Comparison of ENCODE assay signal across 1 cellular context in genomic region chr17:45428954-45429337, GRCh38.
TF ChIP-seq lines count a peak whose summit lies in the region.

No MANE protein-coding gene starts in this region.

TF ChIP-seq in SK-N-SH, 30 proteins besides CTCF, POLR2A, EP300 and RAD21 (continued from another document):
- TF ChIP-seq, protein P1, sequence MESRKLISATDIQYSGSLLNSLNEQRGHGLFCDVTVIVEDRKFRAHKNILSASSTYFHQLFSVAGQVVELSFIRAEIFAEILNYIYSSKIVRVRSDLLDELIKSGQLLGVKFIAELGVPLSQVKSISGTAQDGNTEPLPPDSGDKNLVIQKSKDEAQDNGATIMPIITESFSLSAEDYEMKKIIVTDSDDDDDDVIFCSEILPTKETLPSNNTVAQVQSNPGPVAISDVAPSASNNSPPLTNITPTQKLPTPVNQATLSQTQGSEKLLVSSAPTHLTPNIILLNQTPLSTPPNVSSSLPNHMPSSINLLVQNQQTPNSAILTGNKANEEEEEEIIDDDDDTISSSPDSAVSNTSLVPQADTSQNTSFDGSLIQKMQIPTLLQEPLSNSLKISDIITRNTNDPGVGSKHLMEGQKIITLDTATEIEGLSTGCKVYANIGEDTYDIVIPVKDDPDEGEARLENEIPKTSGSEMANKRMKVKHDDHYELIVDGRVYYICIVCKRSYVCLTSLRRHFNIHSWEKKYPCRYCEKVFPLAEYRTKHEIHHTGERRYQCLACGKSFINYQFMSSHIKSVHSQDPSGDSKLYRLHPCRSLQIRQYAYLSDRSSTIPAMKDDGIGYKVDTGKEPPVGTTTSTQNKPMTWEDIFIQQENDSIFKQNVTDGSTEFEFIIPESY (IDR thresholded peaks at IDR 0.05; ENCODE audit: borderline replicate concordance, low read depth): no peak
- no peak for TF ChIP-seq RCOR1 (IDR thresholded peaks at IDR 0.05; ENCODE audit: low read length)
- TF ChIP-seq NRF1 (IDR thresholded peaks at IDR 0.05; ENCODE audit: low read depth, low read length): no peak
- TF ChIP-seq ELF1 (IDR thresholded peaks at IDR 0.05): no peak
- no peak for TF ChIP-seq TCF12 (IDR thresholded peaks at IDR 0.05)
- no peak for TF ChIP-seq FOXJ3 (CRISPR knock-in tag; IDR thresholded peaks at IDR 0.05)
- TF ChIP-seq SIN3A (IDR thresholded peaks at IDR 0.05; ENCODE audit: borderline replicate concordance, low read depth, low read length): no peak
- TF ChIP-seq FOSL2 (IDR thresholded peaks at IDR 0.05; ENCODE audit: borderline replicate concordance, low read depth): no peak
- no peak for TF ChIP-seq SMC3 (IDR thresholded peaks at IDR 0.05; ENCODE audit: low read depth, low read length)
- TF ChIP-seq CHD2 (IDR thresholded peaks at IDR 0.05; ENCODE audit: low read length, partially characterized antibody): no peak
- TF ChIP-seq, protein P2, sequence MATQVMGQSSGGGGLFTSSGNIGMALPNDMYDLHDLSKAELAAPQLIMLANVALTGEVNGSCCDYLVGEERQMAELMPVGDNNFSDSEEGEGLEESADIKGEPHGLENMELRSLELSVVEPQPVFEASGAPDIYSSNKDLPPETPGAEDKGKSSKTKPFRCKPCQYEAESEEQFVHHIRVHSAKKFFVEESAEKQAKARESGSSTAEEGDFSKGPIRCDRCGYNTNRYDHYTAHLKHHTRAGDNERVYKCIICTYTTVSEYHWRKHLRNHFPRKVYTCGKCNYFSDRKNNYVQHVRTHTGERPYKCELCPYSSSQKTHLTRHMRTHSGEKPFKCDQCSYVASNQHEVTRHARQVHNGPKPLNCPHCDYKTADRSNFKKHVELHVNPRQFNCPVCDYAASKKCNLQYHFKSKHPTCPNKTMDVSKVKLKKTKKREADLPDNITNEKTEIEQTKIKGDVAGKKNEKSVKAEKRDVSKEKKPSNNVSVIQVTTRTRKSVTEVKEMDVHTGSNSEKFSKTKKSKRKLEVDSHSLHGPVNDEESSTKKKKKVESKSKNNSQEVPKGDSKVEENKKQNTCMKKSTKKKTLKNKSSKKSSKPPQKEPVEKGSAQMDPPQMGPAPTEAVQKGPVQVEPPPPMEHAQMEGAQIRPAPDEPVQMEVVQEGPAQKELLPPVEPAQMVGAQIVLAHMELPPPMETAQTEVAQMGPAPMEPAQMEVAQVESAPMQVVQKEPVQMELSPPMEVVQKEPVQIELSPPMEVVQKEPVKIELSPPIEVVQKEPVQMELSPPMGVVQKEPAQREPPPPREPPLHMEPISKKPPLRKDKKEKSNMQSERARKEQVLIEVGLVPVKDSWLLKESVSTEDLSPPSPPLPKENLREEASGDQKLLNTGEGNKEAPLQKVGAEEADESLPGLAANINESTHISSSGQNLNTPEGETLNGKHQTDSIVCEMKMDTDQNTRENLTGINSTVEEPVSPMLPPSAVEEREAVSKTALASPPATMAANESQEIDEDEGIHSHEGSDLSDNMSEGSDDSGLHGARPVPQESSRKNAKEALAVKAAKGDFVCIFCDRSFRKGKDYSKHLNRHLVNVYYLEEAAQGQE (IDR thresholded peaks at IDR 0.05; ENCODE audit: low read depth, low read length): no peak
- TF ChIP-seq GABPA (IDR thresholded peaks at IDR 0.05; ENCODE audit: low read depth): no peak
- TF ChIP-seq, protein P3, sequence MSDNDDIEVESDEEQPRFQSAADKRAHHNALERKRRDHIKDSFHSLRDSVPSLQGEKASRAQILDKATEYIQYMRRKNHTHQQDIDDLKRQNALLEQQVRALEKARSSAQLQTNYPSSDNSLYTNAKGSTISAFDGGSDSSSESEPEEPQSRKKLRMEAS (IDR thresholded peaks at IDR 0.05; ENCODE audit: low read depth): no peak
- no peak for TF ChIP-seq MEF2A (IDR thresholded peaks at IDR 0.05; ENCODE audit: borderline replicate concordance, low read depth)
- no peak for TF ChIP-seq EZH2phosphoT487 (IDR thresholded peaks at IDR 0.05; ENCODE audit: borderline replicate concordance, low read depth)
- no peak for TF ChIP-seq RFX5 (IDR thresholded peaks at IDR 0.05; ENCODE audit: low read length)
- TF ChIP-seq, protein P4, sequence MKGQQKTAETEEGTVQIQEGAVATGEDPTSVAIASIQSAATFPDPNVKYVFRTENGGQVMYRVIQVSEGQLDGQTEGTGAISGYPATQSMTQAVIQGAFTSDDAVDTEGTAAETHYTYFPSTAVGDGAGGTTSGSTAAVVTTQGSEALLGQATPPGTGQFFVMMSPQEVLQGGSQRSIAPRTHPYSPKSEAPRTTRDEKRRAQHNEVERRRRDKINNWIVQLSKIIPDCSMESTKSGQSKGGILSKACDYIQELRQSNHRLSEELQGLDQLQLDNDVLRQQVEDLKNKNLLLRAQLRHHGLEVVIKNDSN (IDR thresholded peaks at IDR 0.05; ENCODE audit: borderline replicate concordance, low read depth): no peak
TF ChIP-seq in SK-N-SH: peak in this region for 0.
